Comparison of ENCODE assay signal across 8 cellular contexts in the genomic region with DNA sequence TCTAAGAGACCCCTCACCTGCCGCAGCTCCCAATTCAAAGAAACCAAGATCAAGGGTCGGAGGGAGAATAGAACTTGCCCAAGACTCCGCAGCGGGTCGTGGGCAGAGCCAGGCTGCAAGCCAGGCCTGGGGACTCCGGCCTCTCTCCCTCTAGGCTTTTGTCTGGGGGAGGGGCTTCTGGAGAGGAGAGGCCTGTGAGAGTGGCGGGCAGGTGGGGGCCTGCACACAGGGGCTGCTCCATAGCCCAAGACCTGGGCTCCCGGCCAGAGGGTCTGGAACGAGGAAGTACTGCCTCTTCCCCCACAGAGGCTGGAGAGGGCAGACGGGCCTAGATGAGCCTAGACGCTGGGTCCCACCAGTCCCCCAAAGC. TPM values are rescaled to one million over a fixed set of nuclear protein-coding genes. Genes with fewer than 3 reads are reported as not detected.
DNase-seq lines count a peak whose midpoint lies in the region; ATAC-seq, FAIRE-seq and TF ChIP-seq lines count a peak whose summit lies in the region.

No MANE protein-coding gene starts in this region.

- FAIRE-seq in endothelial cell of umbilical vein (lab: Jason Lieb, UNC): peak; percentile 21

- H3K4me2 ChIP-seq in DOHH2 (ENCODE audit: low read length): peak overlapping the region; percentile 81
- no peak overlapping the region for H3K4me2 ChIP-seq in endothelial cell of umbilical vein (ENCODE audit: insufficient read depth, low read length)

- TF ChIP-seq POLR2A in endothelial cell of umbilical vein (IDR thresholded peaks at IDR 0.05; ENCODE audit: low read depth, low read length): no peak
- TF ChIP-seq POLR2A in ovary (IDR thresholded peaks at IDR 0.05): no peak

- no peak for TF ChIP-seq EP300 in ovary (IDR thresholded peaks at IDR 0.05)

- peaks cover 77% of the 10 kb centered on the region for H3K4me1 ChIP-seq in DOHH2 (ENCODE audit: control insufficient read depth, low read length)
- peaks cover 65% of the 10 kb centered on the region for H3K4me1 ChIP-seq in SJSA1 (replicated peaks)
- peaks cover 46% of the 10 kb centered on the region for H3K4me1 ChIP-seq in endothelial cell of umbilical vein (ENCODE audit: control insufficient read depth, extremely low read depth, insufficient read depth, low read length)
- peaks cover 27% of the 10 kb centered on the region for H3K4me1 ChIP-seq in ovary (ENCODE audit: insufficient read depth)

- H3K9me1 ChIP-seq in endothelial cell of umbilical vein (replicated peaks; ENCODE audit: control insufficient read depth, extremely low read depth, insufficient read depth, low read length): no peaks in the 10 kb centered on the region

- H2AFZ ChIP-seq in endothelial cell of umbilical vein (ENCODE audit: low read depth, low read length): peak overlapping the region; percentile 20

- peaks cover 31% of the 10 kb centered on the region for H3K36me3 ChIP-seq in DOHH2 (ENCODE audit: control insufficient read depth, low read length)
- H3K36me3 ChIP-seq in SJSA1: peaks cover 7% of the 10 kb centered on the region; the same call in 1 of the 2 replicates
- peaks cover 0 to under 1% of the 10 kb centered on the region in 2 experiments for H3K36me3 ChIP-seq in endothelial cell of umbilical vein (ENCODE audit: control insufficient read depth in 2 of 2, extremely low read depth in 1 of 2, insufficient read depth in 2 of 2, low read length in 2 of 2)
- no peaks in the 10 kb centered on the region for H3K36me3 ChIP-seq in ovary

- no peak for DNase-seq in SJSA1 (ENCODE audit: low read depth in 1 of 2, low spot score in 2 of 2)
- peak; percentile 52 for DNase-seq in endothelial cell of umbilical vein (ENCODE audit: low read depth, low spot score)
- DNase-seq in ovary: peak; percentile 73 to 90 (median 84)
- DNase-seq in COR-L47 (lab: John Stamatoyannopoulos, UW): no peak
- DNase-seq in NCI-H748 (lab: John Stamatoyannopoulos, UW; ENCODE audit: unreplicated experiment): no peak

- H3K9me3 ChIP-seq in DOHH2 (ENCODE audit: control insufficient read depth, insufficient read depth, low read length) (no peaks in the 10 kb centered on the region), SJSA1 (replicated peaks) (no peaks in the 10 kb centered on the region), endothelial cell of umbilical vein (replicated peaks; ENCODE audit: control insufficient read depth, insufficient read depth, low read length) (no peaks in the 10 kb centered on the region), ovary (no peaks in the 10 kb centered on the region)

- ATAC-seq in HG03097 (IDR thresholded peaks at IDR 0.05; ENCODE audit: low FRiP score, unreplicated experiment) (no peak), GM18909 (IDR thresholded peaks at IDR 0.05; ENCODE audit: poor library complexity, unreplicated experiment) (no peak)

- peaks cover 33% of the 10 kb centered on the region for H3F3A ChIP-seq in DOHH2 (ENCODE audit: control insufficient read depth, insufficient read depth)

- H3K4me3 ChIP-seq in DOHH2 (ENCODE audit: low read length): peak overlapping the region; percentile 59
- no peak overlapping the region for H3K4me3 ChIP-seq in SJSA1
- no peak overlapping the region for H3K4me3 ChIP-seq in endothelial cell of umbilical vein (replicated peaks in 1 of 3; ENCODE audit: insufficient read depth in 1 of 3, low read depth in 1 of 3, low read length in 3 of 3)
- no peak overlapping the region for H3K4me3 ChIP-seq in ovary

- no peaks in the 10 kb centered on the region for H4K20me1 ChIP-seq in DOHH2 (ENCODE audit: control insufficient read depth, insufficient read depth, low read depth, low read length)
- H4K20me1 ChIP-seq in endothelial cell of umbilical vein (replicated peaks; ENCODE audit: control insufficient read depth, extremely low read depth, insufficient read depth, low read length): no peaks in the 10 kb centered on the region

- POLR2A ChIA-PET in endothelial cell of umbilical vein (lab: Charles Lee): interaction anchor here (0.6 kb wide), 1 partner anchor 19 kb away, joined by 3 read pairs; no protein-coding TSS in a partner anchor

- H3K27me3 ChIP-seq in DOHH2 (ENCODE audit: control insufficient read depth, low read length) (no peaks in the 10 kb centered on the region), SJSA1 (replicated peaks) (no peaks in the 10 kb centered on the region), endothelial cell of umbilical vein (ENCODE audit: control insufficient read depth in 2 of 2, insufficient read depth in 2 of 2, low read length in 2 of 2) (no peaks in the 10 kb centered on the region), ovary (no peaks in the 10 kb centered on the region)

- dilution Hi-C loops in endothelial cell of umbilical vein (cut with MboI; ENCODE audit: extremely low pct_ligation_motif_present, low sequenced_read_pairs): no loop called here

- WGBS in ovary, 3 donors: 12 to 14% (median 13%) methylated on average over 11 of the region's 11 CpGs

- H3K79me2 ChIP-seq in DOHH2 (ENCODE audit: control insufficient read depth, low read length) (no peaks in the 10 kb centered on the region), endothelial cell of umbilical vein (ENCODE audit: control insufficient read depth, insufficient read depth, low read length) (no peaks in the 10 kb centered on the region)

- BruUV-seq in endothelial cell of umbilical vein (replicated peaks; lab: Mats Ljungman, UMichigan): no TSS peak

- intact Hi-C loops in endothelial cell of umbilical vein (cut with micrococcal nuclease): no loop called here
- intact Hi-C loops in ovary (cut with DNase I): no loop called here

- H3K9ac ChIP-seq in endothelial cell of umbilical vein (replicated peaks; ENCODE audit: extremely low read depth, insufficient read depth, low read length): peak overlapping the region; percentile 10

- H3K27ac ChIP-seq in DOHH2 (ENCODE audit: low read depth, low read length) (peak overlapping the region; percentile 93), SJSA1 (peak overlapping the region; percentile 59), endothelial cell of umbilical vein (ENCODE audit: insufficient read depth, low read depth, low read length) (peak overlapping the region; percentile 63), ovary (peak overlapping the region; percentile 13 to 86)

- CTCF ChIA-PET in endothelial cell of umbilical vein (lab: Charles Lee): interaction anchor here (1.1 kb wide), 1 partner anchor 12 kb away, joined by 3 read pairs; a partner anchor contains a TSS

- H3K9me2 ChIP-seq in DOHH2 (replicated peaks; ENCODE audit: control insufficient read depth, low read length): no peaks in the 10 kb centered on the region

- no peak for TF ChIP-seq CTCF in DOHH2 (IDR thresholded peaks at IDR 0.05; ENCODE audit: low read depth, low read length, poor library complexity, severe bottlenecking)
- no peak for TF ChIP-seq CTCF in endothelial cell of umbilical vein (IDR thresholded peaks at IDR 0.05; ENCODE audit: extremely low read depth in 1 of 2, insufficient read depth in 1 of 2, low read depth in 1 of 2, low read length in 2 of 2)
- TF ChIP-seq CTCF in ovary (IDR thresholded peaks at IDR 0.05): no peak

RNA-seq across cellular contexts. Expression of a gene that starts 5.1 kb away (rescaled TPM):
- total RNA-seq in SJSA1 (2014; rRNA removed; shearing (Covaris generic)): 37.0 and 42.9 TPM in 2 replicates
- total RNA-seq in endothelial cell of umbilical vein (43.0 and 43.5 TPM in 2 replicates), ovary (100 to 1,000 TPM in 5 of 7 donors, 10 to 100 TPM in 2; 58.5 to 141 (median 111) TPM)
- polyA plus RNA-seq in endothelial cell of umbilical vein (78.9 and 93.6 TPM in 2 replicates), ovary (100 to 1,000 TPM in 1 of 2 donors, 10 to 100 TPM in 1; 52.5 to 145 TPM)
- 43.5 and 55.9 TPM in 2 replicates for polyA plus RNA-seq in endothelial cell of umbilical vein (2011; cell fraction: cytosol; rRNA removed)
- polyA plus RNA-seq in endothelial cell of umbilical vein (2011; cell fraction: nucleus; rRNA removed): 78.4 and 100.0 TPM in 2 replicates
- polyA plus RNA-seq in endothelial cell of umbilical vein (2012): 27.3 and 41.2 TPM in 2 replicates
- 50.1 and 50.4 TPM in 2 replicates for polyA minus RNA-seq in endothelial cell of umbilical vein
- polyA minus RNA-seq in endothelial cell of umbilical vein (2011; cell fraction: cytosol; rRNA and poly(A)+ RNA removed): 17.7 TPM
- 20.0 and 24.0 TPM in 2 replicates for polyA minus RNA-seq in endothelial cell of umbilical vein (2011; cell fraction: nucleus; rRNA and poly(A)+ RNA removed)

RNA-seq across cellular contexts. Expression of a gene that starts 12.3 kb away (rescaled TPM):
- 26.5 and 43.5 TPM in 2 replicates for total RNA-seq in SJSA1 (2014; rRNA removed; shearing (Covaris generic))
- total RNA-seq in endothelial cell of umbilical vein (38.1 and 45.9 TPM in 2 replicates), ovary (10 to 100 TPM; 29.5 to 58.4 (median 46.4) TPM)
- polyA plus RNA-seq in endothelial cell of umbilical vein (85.3 and 108 TPM in 2 replicates), ovary (10 to 100 TPM in 1 of 2 donors, 1 to 10 TPM in 1; 2.2 to 34.0 TPM)
- 44.2 and 64.3 TPM in 2 replicates for polyA plus RNA-seq in endothelial cell of umbilical vein (2011; cell fraction: cytosol; rRNA removed)
- polyA plus RNA-seq in endothelial cell of umbilical vein (2011; cell fraction: nucleus; rRNA removed): 38.1 and 41.5 TPM in 2 replicates
- polyA plus RNA-seq in endothelial cell of umbilical vein (2012): 39.9 and 49.4 TPM in 2 replicates
- polyA minus RNA-seq in endothelial cell of umbilical vein: 38.1 and 51.5 TPM in 2 replicates
- polyA minus RNA-seq in endothelial cell of umbilical vein (2011; cell fraction: cytosol; rRNA and poly(A)+ RNA removed): 129 TPM
- 19.7 and 26.7 TPM in 2 replicates for polyA minus RNA-seq in endothelial cell of umbilical vein (2011; cell fraction: nucleus; rRNA and poly(A)+ RNA removed)

RNA-seq across cellular contexts. Expression of a gene that starts 26.1 kb away (rescaled TPM):
- 1.6 and 18.4 TPM in 2 replicates for total RNA-seq in SJSA1 (2014; rRNA removed; shearing (Covaris generic))
- total RNA-seq in endothelial cell of umbilical vein (2.9 and 3.8 TPM in 2 replicates), ovary (1 to 10 TPM in 6 of 7 donors, under 1 TPM in 1; 0.48 to 4.0 (median 2.0) TPM)
- polyA plus RNA-seq in endothelial cell of umbilical vein (1.5 and 2.3 TPM in 2 replicates), ovary (under 1 TPM; 0.10 to 0.35 TPM)
- 0.28 and 0.87 TPM in 2 replicates for polyA plus RNA-seq in endothelial cell of umbilical vein (2011; cell fraction: cytosol; rRNA removed)
- 5.1 and 6.2 TPM in 2 replicates for polyA plus RNA-seq in endothelial cell of umbilical vein (2011; cell fraction: nucleus; rRNA removed)
- 0.56 and 1.3 TPM in 2 replicates for polyA plus RNA-seq in endothelial cell of umbilical vein (2012)
- polyA minus RNA-seq in endothelial cell of umbilical vein: 0.42 and 0.83 TPM in 2 replicates
- 4.0 TPM for polyA minus RNA-seq in endothelial cell of umbilical vein (2011; cell fraction: cytosol; rRNA and poly(A)+ RNA removed)
- polyA minus RNA-seq in endothelial cell of umbilical vein (2011; cell fraction: nucleus; rRNA and poly(A)+ RNA removed): 1.6 and 1.8 TPM in 2 replicates

RNA-seq across cellular contexts. Expression of a gene that starts 27.0 kb away (rescaled TPM):
- total RNA-seq in SJSA1 (2014; rRNA removed; shearing (Covaris generic)): 32.6 and 32.7 TPM in 2 replicates
- 113 and 115 TPM in 2 replicates for total RNA-seq in endothelial cell of umbilical vein
- polyA plus RNA-seq in endothelial cell of umbilical vein: 148 and 157 TPM in 2 replicates
- polyA plus RNA-seq in endothelial cell of umbilical vein (2011; cell fraction: cytosol; rRNA removed): 189 and 191 TPM in 2 replicates
- polyA plus RNA-seq in endothelial cell of umbilical vein (2011; cell fraction: nucleus; rRNA removed): 108 and 134 TPM in 2 replicates
- polyA plus RNA-seq in endothelial cell of umbilical vein (2012): 173 and 181 TPM in 2 replicates
- polyA minus RNA-seq in endothelial cell of umbilical vein: 33.5 and 35.7 TPM in 2 replicates
- 36.3 TPM for polyA minus RNA-seq in endothelial cell of umbilical vein (2011; cell fraction: cytosol; rRNA and poly(A)+ RNA removed)
- 5.2 TPM in 2 replicates for polyA minus RNA-seq in endothelial cell of umbilical vein (2011; cell fraction: nucleus; rRNA and poly(A)+ RNA removed)
- 100 to 1,000 TPM in 6 of 7 donors, 10 to 100 TPM in 1; 30.9 to 174 (median 151) TPM for total RNA-seq in ovary
- 10 to 100 TPM; 37.7 to 87.4 TPM for polyA plus RNA-seq in ovary

RNA-seq across cellular contexts. Expression of a gene that starts 33.2 kb away (rescaled TPM):
- total RNA-seq in SJSA1 (2014; rRNA removed; shearing (Covaris generic)): 20.4 and 24.5 TPM in 2 replicates
- total RNA-seq in endothelial cell of umbilical vein (41.9 and 47.9 TPM in 2 replicates), ovary (10 to 100 TPM; 10.6 to 37.1 (median 27.8) TPM)
- polyA plus RNA-seq in endothelial cell of umbilical vein (63.9 and 85.0 TPM in 2 replicates), ovary (10 to 100 TPM; 22.7 to 27.2 TPM)
- polyA plus RNA-seq in endothelial cell of umbilical vein (2011; cell fraction: cytosol; rRNA removed): 45.5 and 45.9 TPM in 2 replicates
- polyA plus RNA-seq in endothelial cell of umbilical vein (2011; cell fraction: nucleus; rRNA removed): 31.6 and 39.0 TPM in 2 replicates
- polyA plus RNA-seq in endothelial cell of umbilical vein (2012): 38.9 and 45.4 TPM in 2 replicates
- 39.8 and 52.5 TPM in 2 replicates for polyA minus RNA-seq in endothelial cell of umbilical vein
- 59.2 TPM for polyA minus RNA-seq in endothelial cell of umbilical vein (2011; cell fraction: cytosol; rRNA and poly(A)+ RNA removed)
- 26.8 and 33.0 TPM in 2 replicates for polyA minus RNA-seq in endothelial cell of umbilical vein (2011; cell fraction: nucleus; rRNA and poly(A)+ RNA removed)

Comparison
In these comparisons a context has a peak if more than half of its experiments do, and no peak if none do; other contexts are left out.
1. DNase-seq: peak in endothelial cell of umbilical vein (single experiment) and ovary (5 of 5); none in SJSA1 (0 of 2), COR-L47 (single experiment) and NCI-H748 (single experiment).
2. Peak in every context shown above with its lines, with median percentiles within 50 percentile points of each other: H3K27ac ChIP-seq.